20 cellular contexts compared by ENCODE assay signal in genomic region chr6:68729377-68729903, GRCh38.
DNase-seq lines count a peak whose midpoint lies in the region; ATAC-seq, FAIRE-seq and TF ChIP-seq lines count a peak whose summit lies in the region.
"Had no signal": no experiment of that assay in that cellular context is flagged by ENCODE, and none has a peak within 500 bp of the region (broad histone marks: within the 10 kb centered on the region; RNA-seq: fewer than 3 reads in every experiment).

No MANE protein-coding gene starts in this region.

- in situ Hi-C loops in HepG2 (cut with HindIII; ENCODE audit: extremely low pct_ligation_motif_present, low pct_unique_long_range_greater_than_20kb) = no loop called here

- H3K79me2 ChIP-seq in HepG2 (ENCODE audit: insufficient read depth, low read length) = no peaks in the 10 kb centered on the region

- POLR2A ChIA-PET in HepG2 (lab: Yijun Ruan, JAX) = no interaction called here

- ATAC-seq in HepG2 = no peak
- ATAC-seq: HCT116 had no signal

- H3K9me3 ChIP-seq in HepG2 (ENCODE audit: low read length) = no peaks in the 10 kb centered on the region
- H3K9me3 ChIP-seq: BLaER1 treated with 17β-estradiol and CSF1 and Interleukin-3, amounts not matched to agents 10 nM and 100 nM had no signal

- no peaks in the 10 kb centered on the region for H3K36me3 ChIP-seq in HepG2 (replicated peaks in 1 of 2; ENCODE audit: control insufficient read depth in 1 of 2, insufficient read depth in 2 of 2, low read length in 2 of 2)
- H3K36me3 ChIP-seq: BLaER1 treated with 17β-estradiol and CSF1 and Interleukin-3, amounts not matched to agents 10 nM and 100 nM had no signal

- intact Hi-C loops in HepG2 (cut with micrococcal nuclease; ENCODE audit: unreplicated experiment) = no loop called here

- no peak overlapping the region for H2AFZ ChIP-seq in HepG2 (ENCODE audit: low read length)
- H2AFZ ChIP-seq: GM23248 had no signal

- TF ChIP-seq CTCF in GM20000 (IDR thresholded peaks at IDR 0.05; ENCODE audit: extremely low read depth, missing control alignments) (no peak), HepG2 (CRISPR knock-in tag; IDR thresholded peaks at IDR 0.05) (no peak)

- no peak overlapping the region for H3K4me3 ChIP-seq in HepG2 (replicated peaks in 1 of 3; ENCODE audit: insufficient read depth in 1 of 3, low read depth in 2 of 3, low read length in 3 of 3)
- H3K4me3 ChIP-seq: BLaER1 treated with 17β-estradiol and CSF1 and Interleukin-3, amounts not matched to agents 10 nM and 100 nM; GM23248 had no signal

- CTCF ChIA-PET in HepG2 (lab: Yijun Ruan, JAX; ENCODE audit: low intra/inter-chr PET ratio, low total read pairs) = no interaction called here

- H3K27me3 ChIP-seq in HepG2 (ENCODE audit: control insufficient read depth in 1 of 2, insufficient read depth in 2 of 2, low read length in 2 of 2) = no peaks in the 10 kb centered on the region
- H3K27me3 ChIP-seq: BLaER1 treated with 17β-estradiol and CSF1 and Interleukin-3, amounts not matched to agents 10 nM and 100 nM had no signal

- no peak overlapping the region for H3K4me2 ChIP-seq in HepG2 (ENCODE audit: low read depth, low read length)
- H3K4me2 ChIP-seq: BLaER1 treated with 17β-estradiol and CSF1 and Interleukin-3, amounts not matched to agents 10 nM and 100 nM had no signal

- no peak overlapping the region for H3K27ac ChIP-seq in HepG2 (ENCODE audit: extremely low read length, insufficient read depth, low read length)
- H3K27ac ChIP-seq: 22Rv1; BLaER1 treated with 17β-estradiol and CSF1 and Interleukin-3, amounts not matched to agents 10 nM and 100 nM; GM23248; HL-60 had no signal

- TF ChIP-seq POLR2A in HepG2 (IDR thresholded peaks at IDR 0.05; ENCODE audit: insufficient read depth in 1 of 2, low read depth in 2 of 2, low read length in 2 of 2) = no peak

- 22% methylated on average over 5 of the region's 5 CpGs for WGBS in HepG2 (ENCODE audit: low lambda C conversion rate)

- TF ChIP-seq RAD21 in HepG2 (CRISPR knock-in tag; IDR thresholded peaks at IDR 0.05) = no peak

- H3K9ac ChIP-seq in HepG2 (ENCODE audit: insufficient read depth, low read depth, low read length) = no peak overlapping the region
- H3K9ac ChIP-seq: BLaER1 treated with 17β-estradiol and CSF1 and Interleukin-3, amounts not matched to agents 10 nM and 100 nM; GM23248 had no signal

- DNase-seq in DMS 273 (lab: John Stamatoyannopoulos, UW; ENCODE audit: unreplicated experiment) = peak; percentile 67
- DNase-seq in DMS 273 treated with DMSO at 0.1 percent for 48 hours (lab: John Stamatoyannopoulos, UW) = no peak
- DNase-seq in globus pallidus (ENCODE audit: low spot score) = peak; percentile 71
- DNase-seq in medulla oblongata (ENCODE audit: extremely low spot score) = peak; percentile 50
- DNase-seq in superior temporal gyrus (ENCODE audit: extremely low spot score) = peak; percentile 79
- DNase-seq in NCI-H82 (lab: John Stamatoyannopoulos, UW) = no peak
- no peak for DNase-seq in GM20000 (ENCODE audit: low spot score)
- no peak for DNase-seq in HepG2 (ENCODE audit: low spot score)
- DNase-seq: CD4-positive, CD25-positive, alpha-beta regulatory T cell; DMS153; DND-41; GDM1; GM23248 had no signal

- H3K4me1 ChIP-seq in HepG2 (ENCODE audit: insufficient read depth, low read length) = no peaks in the 10 kb centered on the region

- TF ChIP-seq EP300 in HepG2 (IDR thresholded peaks at IDR 0.05; ENCODE audit: low read depth in 2 of 2, low read length in 2 of 2) (no peak), HepG2 (CRISPR knock-in tag; IDR thresholded peaks at IDR 0.05; ENCODE audit: borderline replicate concordance) (no peak)

- H4K20me1 ChIP-seq in HepG2 (ENCODE audit: insufficient read depth, low read length) = no peaks in the 10 kb centered on the region
- H4K20me1 ChIP-seq: BLaER1 treated with 17β-estradiol and CSF1 and Interleukin-3, amounts not matched to agents 10 nM and 100 nM had no signal

- no TSS peak for BruUV-seq in HepG2 (replicated peaks; lab: Mats Ljungman, UMichigan)

- FAIRE-seq in HepG2 (lab: Jason Lieb, UNC) = no peak
- FAIRE-seq: GM12892, GM19239, H54 had no signal

TF ChIP-seq in HepG2, 621 proteins besides CTCF, POLR2A, EP300 and RAD21:
- TF ChIP-seq DMTF1 (CRISPR knock-in tag; IDR thresholded peaks at IDR 0.05) (no peak), TOE1 (CRISPR knock-in tag; IDR thresholded peaks at IDR 0.05) (no peak), SPEN (CRISPR knock-in tag; IDR thresholded peaks at IDR 0.05; ENCODE audit: low read depth) (no peak), CBFB (CRISPR knock-in tag; IDR thresholded peaks at IDR 0.05) (no peak), RFXANK (CRISPR knock-in tag; IDR thresholded peaks at IDR 0.05) (no peak), HMG20A (CRISPR knock-in tag; IDR thresholded peaks at IDR 0.05; ENCODE audit: borderline replicate concordance) (no peak), ZZZ3 (CRISPR knock-in tag; IDR thresholded peaks at IDR 0.05; ENCODE audit: borderline replicate concordance) (no peak), SRY (CRISPR knock-in tag; IDR thresholded peaks at IDR 0.05) (no peak), ZNF253 (CRISPR knock-in tag; IDR thresholded peaks at IDR 0.05; ENCODE audit: borderline replicate concordance) (no peak)

Comparison
In these comparisons a context has a peak if more than half of its experiments do, and no peak if none do; other contexts are left out.
1. DNase-seq: peak in DMS 273 (single experiment), globus pallidus (single experiment), medulla oblongata (single experiment) and superior temporal gyrus (single experiment); none in DMS 273 treated with DMSO at 0.1 percent for 48 hours (single experiment), NCI-H82 (single experiment), GM20000 (single experiment) and HepG2 (single experiment).